In genomic region chr14:75522224-75522764, GRCh38 we compare ENCODE assay signal across 8 cellular contexts. TPM values are rescaled to one million over a fixed set of nuclear protein-coding genes. Genes with fewer than 3 reads are reported as not detected.
DNase-seq lines count a peak whose midpoint lies in the region; ATAC-seq lines count a peak whose summit lies in the region.

Gene BATF (plus strand): TSS chr14:75522469. CDS start chr14:75522683, 214 bp downstream.

- peaks cover 13 to 27% of the 10 kb centered on the region in 2 donors for H3K36me3 Mint-ChIP-seq in CD4-positive, alpha-beta memory T cell
- peaks cover 8% of the 10 kb centered on the region for H3K36me3 Mint-ChIP-seq in memory B cell
- H3K36me3 Mint-ChIP-seq in stimulated activated memory B cell treated with anti-CD40 and anti-IgM and Interleukin-4, amounts not matched to agents 10 μg/mL and 1 μg/mL and 100 μg/mL, for 72 hours, result peaks cover 55% of the 10 kb centered on the region

- POLR2A ChIA-PET in CD4-positive, alpha-beta memory T cell (lab: Charles Lee; ENCODE audit: partially characterized antibody), result interaction anchor here (0.7 to 13.8 kb wide), 11 partner anchors 8 to 188 kb away, joined by 3 to 292 read pairs (median 9); partner anchors contain the start of genes ERG28, FLVCR2 and TTLL5

- ATAC-seq in GM21526 (IDR thresholded peaks at IDR 0.05; ENCODE audit: low FRiP score, unreplicated experiment), result peak; percentile 48
- ATAC-seq in memory B cell (ENCODE audit: low read depth), result peak; percentile 78
- peak; percentile 89 for ATAC-seq in stimulated activated memory B cell treated with anti-CD40 and anti-IgM and Interleukin-4, amounts not matched to agents 10 μg/mL and 1 μg/mL and 100 μg/mL, for 72 hours

- CTCF ChIA-PET in CD4-positive, alpha-beta memory T cell (lab: Charles Lee; ENCODE audit: partially characterized antibody), result interaction anchor here (0.6 to 5.7 kb wide), 9 partner anchors 9 to 133 kb away, joined by 3 to 59 read pairs (median 7); partner anchors contain the start of gene FLVCR2

- H3K9me3 Mint-ChIP-seq in CD4-positive, alpha-beta memory T cell, result no peaks in the 10 kb centered on the region
- H3K9me3 Mint-ChIP-seq in memory B cell, result no peaks in the 10 kb centered on the region
- H3K9me3 Mint-ChIP-seq in stimulated activated memory B cell treated with anti-CD40 and anti-IgM and Interleukin-4, amounts not matched to agents 10 μg/mL and 1 μg/mL and 100 μg/mL, for 72 hours, result peaks cover under 1% of the 10 kb centered on the region

- DNase-seq in CD4-positive, alpha-beta memory T cell, result peak; percentile 79 to 90 (median 82)
- DNase-seq in NOMO-1 treated with DMSO at 0.1 percent for 48 hours (lab: John Stamatoyannopoulos, UW; ENCODE audit: unreplicated experiment) (peak; percentile 61), memory B cell (ENCODE audit: low spot score in 2 of 2) (peak; percentile 47 to 70), NCI-H2227 (lab: John Stamatoyannopoulos, UW; ENCODE audit: unreplicated experiment) (no peak), NCI-H82 treated with DMSO at 0.1 percent for 48 hours (lab: John Stamatoyannopoulos, UW; ENCODE audit: unreplicated experiment) (no peak)
- DNase-seq in activated T-helper 1 cell treated with anti-CD3 and anti-CD28 coated beads, Interleukin-2, amount 50 U/mL, for 16 hours (ENCODE audit: low read depth in 1 of 2, low spot score in 1 of 2), result peak; percentile 49 to 65

- no peaks in the 10 kb centered on the region for H3K9me3 ChIP-seq in CD4-positive, alpha-beta memory T cell (ENCODE audit: control insufficient read depth in 1 of 2, low read length in 2 of 2)

- H3K36me3 ChIP-seq in CD4-positive, alpha-beta memory T cell (ENCODE audit: insufficient read depth, low read length), result no peaks in the 10 kb centered on the region

- peaks cover 45 to 84% (median 64%) of the 10 kb centered on the region in 4 donors for H3K4me1 Mint-ChIP-seq in CD4-positive, alpha-beta memory T cell
- H3K4me1 Mint-ChIP-seq in memory B cell, result peaks cover 49% of the 10 kb centered on the region
- H3K4me1 Mint-ChIP-seq in stimulated activated memory B cell treated with anti-CD40 and anti-IgM and Interleukin-4, amounts not matched to agents 10 μg/mL and 1 μg/mL and 100 μg/mL, for 72 hours, result peaks cover 85% of the 10 kb centered on the region

- peak within 1 kb of the TSS; percentile 94 to 99 (median 98) for H3K27ac Mint-ChIP-seq in CD4-positive, alpha-beta memory T cell
- peak within 1 kb of the TSS; percentile 93 for H3K27ac Mint-ChIP-seq in memory B cell
- peak within 1 kb of the TSS; percentile 94 for H3K27ac Mint-ChIP-seq in stimulated activated memory B cell treated with anti-CD40 and anti-IgM and Interleukin-4, amounts not matched to agents 10 μg/mL and 1 μg/mL and 100 μg/mL, for 72 hours

- H3K4me1 ChIP-seq in CD4-positive, alpha-beta memory T cell (ENCODE audit: insufficient read depth, low read length), result peaks cover 68% of the 10 kb centered on the region

- H3K4me3 ChIP-seq in CD4-positive, alpha-beta memory T cell (ENCODE audit: low read length in 2 of 2), result peak within 1 kb of the TSS; percentile 81 to 90

- H3K27ac ChIP-seq in CD4-positive, alpha-beta memory T cell (ENCODE audit: low read depth, low read length), result peak within 1 kb of the TSS; percentile 88

- H3K27me3 ChIP-seq in CD4-positive, alpha-beta memory T cell (ENCODE audit: insufficient read depth, low read length), result no peaks in the 10 kb centered on the region

- no peaks in the 10 kb centered on the region for H3K27me3 Mint-ChIP-seq in CD4-positive, alpha-beta memory T cell
- no peaks in the 10 kb centered on the region for H3K27me3 Mint-ChIP-seq in memory B cell
- no peaks in the 10 kb centered on the region for H3K27me3 Mint-ChIP-seq in stimulated activated memory B cell treated with anti-CD40 and anti-IgM and Interleukin-4, amounts not matched to agents 10 μg/mL and 1 μg/mL and 100 μg/mL, for 72 hours

- H3K4me3 Mint-ChIP-seq in CD4-positive, alpha-beta memory T cell, result peak within 1 kb of the TSS; percentile 96 to 100 (median 99)
- H3K4me3 Mint-ChIP-seq in memory B cell, result peak within 1 kb of the TSS; percentile 100
- H3K4me3 Mint-ChIP-seq in stimulated activated memory B cell treated with anti-CD40 and anti-IgM and Interleukin-4, amounts not matched to agents 10 μg/mL and 1 μg/mL and 100 μg/mL, for 72 hours, result peak within 1 kb of the TSS; percentile 97

- intact Hi-C loops in CD4-positive, alpha-beta memory T cell (cut with micrococcal nuclease), result loop anchor here (1.0 kb wide), 3 partner anchors 17 to 139 kb away; partner anchors contain the start of gene TTLL5

RNA-seq across cellular contexts. Expression of gene BATF, which starts in this region (rescaled TPM):
- total RNA-seq in CD4-positive, alpha-beta memory T cell, result 10 to 100 TPM; 17.1 to 20.6 TPM
- polyA plus RNA-seq in CD4-positive, alpha-beta memory T cell, result 10 to 100 TPM; 46.6 to 53.8 TPM

Comparison
In these comparisons a context has a peak if more than half of its experiments do, and no peak if none do; other contexts are left out.
1. DNase-seq: peak in CD4-positive, alpha-beta memory T cell (5 of 5), NOMO-1 treated with DMSO at 0.1 percent for 48 hours (single experiment), activated T-helper 1 cell treated with anti-CD3 and anti-CD28 coated beads, Interleukin-2, amount 50 U/mL, for 16 hours (2 of 2) and memory B cell (2 of 2); none in NCI-H2227 (single experiment) and NCI-H82 treated with DMSO at 0.1 percent for 48 hours (single experiment).
2. Peak in every context shown above with its lines, with median percentiles within 50 percentile points of each other: H3K27ac Mint-ChIP-seq, H3K4me3 Mint-ChIP-seq and ATAC-seq.